ENCODE assay signal across 1 cellular context in genomic region chr7:2522780-2523433, GRCh38.
TF ChIP-seq lines count a peak whose summit lies in the region.

No MANE protein-coding gene starts in this region.

TF ChIP-seq in GM12878, 131 proteins besides CTCF, POLR2A, EP300 and RAD21:
- no peak for TF ChIP-seq NFIC (IDR thresholded peaks at IDR 0.05; ENCODE audit: low read depth, low read length)
- no peak for TF ChIP-seq DPF2 (IDR thresholded peaks at IDR 0.05)
- TF ChIP-seq SPI1 (IDR thresholded peaks at IDR 0.05; ENCODE audit: borderline replicate concordance, insufficient read depth, low read depth, low read length): no peak
- TF ChIP-seq ZNF274 (IDR thresholded peaks at IDR 0.05; ENCODE audit: insufficient read depth, insufficient read length): no peak
- TF ChIP-seq ZSCAN29 (IDR thresholded peaks at IDR 0.05): no peak
- no peak for TF ChIP-seq YY1 (IDR thresholded peaks at IDR 0.05; ENCODE audit: low read depth, low read length)
